Comparison of ENCODE assay signal across 8 cellular contexts in genomic region chr17:64505320-64506200, GRCh38. TPM values are rescaled to one million over a fixed set of nuclear protein-coding genes. Genes with fewer than 3 reads are reported as not detected.
DNase-seq lines count a peak whose midpoint lies in the region; ATAC-seq and TF ChIP-seq lines count a peak whose summit lies in the region.

No MANE protein-coding gene starts in this region.

- intact Hi-C loops in activated CD4-positive, alpha-beta T cell treated with anti-CD3 and anti-CD28 coated beads, Interleukin-2, amount 10 ng/mL, durations not matched to agents 24 days and 14 days (cut with micrococcal nuclease): loop anchor here (1.0 to 10.0 kb wide), 10 partner anchors 8 to 732 kb away; partner anchors contain the start of genes CCDC47, ERN1, ICAM2 and POLG2
- intact Hi-C loops in colonic mucosa (cut with DNase I): no loop called here

- no peaks in the 10 kb centered on the region for H3K27me3 ChIP-seq in colonic mucosa

- peak overlapping the region; percentile 99 for H3K4me3 Mint-ChIP-seq in activated CD4-positive, alpha-beta T cell treated with anti-CD3 and anti-CD28 coated beads, Interleukin-2, amount 10 ng/mL, durations not matched to agents 24 days and 14 days

- H3K27me3 Mint-ChIP-seq in activated CD4-positive, alpha-beta T cell treated with anti-CD3 and anti-CD28 coated beads, Interleukin-2, amount 10 ng/mL, durations not matched to agents 24 days and 14 days: no peaks in the 10 kb centered on the region

- peaks cover 8% of the 10 kb centered on the region for H3K4me1 ChIP-seq in colonic mucosa

- peaks cover 29% of the 10 kb centered on the region for H3K36me3 ChIP-seq in colonic mucosa

- TF ChIP-seq CTCF in colonic mucosa (IDR thresholded peaks at IDR 0.05): no peak

- ATAC-seq in HG03066 (IDR thresholded peaks at IDR 0.05; ENCODE audit: low read depth, unreplicated experiment) (peak; percentile 27), GM18517 (IDR thresholded peaks at IDR 0.05; ENCODE audit: unreplicated experiment) (no peak)

- peak overlapping the region; percentile 100 for H3K27ac Mint-ChIP-seq in activated CD4-positive, alpha-beta T cell treated with anti-CD3 and anti-CD28 coated beads, Interleukin-2, amount 10 ng/mL, durations not matched to agents 24 days and 14 days

- no peaks in the 10 kb centered on the region for H3K9me3 ChIP-seq in colonic mucosa

- no peaks in the 10 kb centered on the region for H3K9me3 Mint-ChIP-seq in activated CD4-positive, alpha-beta T cell treated with anti-CD3 and anti-CD28 coated beads, Interleukin-2, amount 10 ng/mL, durations not matched to agents 24 days and 14 days

- H3K4me3 ChIP-seq in colonic mucosa: peak overlapping the region; percentile 89

- H3K36me3 Mint-ChIP-seq in activated CD4-positive, alpha-beta T cell treated with anti-CD3 and anti-CD28 coated beads, Interleukin-2, amount 10 ng/mL, durations not matched to agents 24 days and 14 days (ENCODE audit: low read depth): peaks cover 69% of the 10 kb centered on the region

- H3K9ac ChIP-seq in colonic mucosa (ENCODE audit: low read depth in 2 of 2, low read length in 2 of 2): peak overlapping the region; percentile 98 to 99

- H3K4me1 Mint-ChIP-seq in activated CD4-positive, alpha-beta T cell treated with anti-CD3 and anti-CD28 coated beads, Interleukin-2, amount 10 ng/mL, durations not matched to agents 24 days and 14 days: peaks cover 50% of the 10 kb centered on the region

- DNase-seq in EH (ENCODE audit: low read depth) (peak; percentile 92), NCI-H510A treated with DMSO at 0.1 percent for 48 hours (lab: John Stamatoyannopoulos, UW) (peak; percentile 88), colonic mucosa (peak; percentile 92), left kidney (ENCODE audit: low read depth, low spot score) (peak; percentile 97)
- DNase-seq in activated CD4-positive, alpha-beta T cell treated with anti-CD3 and anti-CD28 coated beads, Interleukin-2, amount 10 ng/mL, durations not matched to agents 24 days and 14 days: peak; percentile 96
- DNase-seq in stimulated activated CD4-positive, alpha-beta T cell treated with anti-CD3 and anti-CD28 coated beads, Interleukin-1b, Interleukin-23, amount 100 ng/mL, for 24 hours (ENCODE audit: low read depth in 4 of 4, low spot score in 1 of 4): peak; percentile 56 to 78 (median 64)

- H3K27ac ChIP-seq in colonic mucosa: peak overlapping the region; percentile 98

RNA-seq across cellular contexts. Expression of gene DDX5, which starts 0.5 kb away (rescaled TPM):
- 844 and 861 TPM in 2 replicates for total RNA-seq in activated CD4-positive, alpha-beta T cell treated with anti-CD3 and anti-CD28 coated beads, Interleukin-2, amount 10 ng/mL, durations not matched to agents 24 days and 14 days
- total RNA-seq in colonic mucosa: 100 to 1,000 TPM; 369 to 444 TPM

RNA-seq across cellular contexts. Expression of gene CEP95, which starts 1.2 kb away (rescaled TPM):
- 42.9 and 48.3 TPM in 2 replicates for total RNA-seq in activated CD4-positive, alpha-beta T cell treated with anti-CD3 and anti-CD28 coated beads, Interleukin-2, amount 10 ng/mL, durations not matched to agents 24 days and 14 days
- total RNA-seq in colonic mucosa: 10 to 100 TPM; 26.4 to 28.5 TPM

RNA-seq across cellular contexts. Expression of gene POLG2, which starts 8.7 kb away (rescaled TPM):
- total RNA-seq in activated CD4-positive, alpha-beta T cell treated with anti-CD3 and anti-CD28 coated beads, Interleukin-2, amount 10 ng/mL, durations not matched to agents 24 days and 14 days: 36.3 and 37.1 TPM in 2 replicates
- total RNA-seq in colonic mucosa: 10 to 100 TPM; 10.5 to 12.3 TPM

RNA-seq across cellular contexts. Expression of gene MILR1, which starts 56.6 kb away (rescaled TPM):
- 0.28 TPM in 1 of 2 replicates, not detected in the other for total RNA-seq in activated CD4-positive, alpha-beta T cell treated with anti-CD3 and anti-CD28 coated beads, Interleukin-2, amount 10 ng/mL, durations not matched to agents 24 days and 14 days
- 1 to 10 TPM; 2.0 to 5.3 TPM for total RNA-seq in colonic mucosa
